ENCODE assay signal across 9 cellular contexts in genomic region chr10:22340362-22341189, GRCh38. TPM values are rescaled to one million over a fixed set of nuclear protein-coding genes. Genes with fewer than 3 reads are reported as not detected.
DNase-seq lines count a peak whose midpoint lies in the region; ATAC-seq, FAIRE-seq and TF ChIP-seq lines count a peak whose summit lies in the region.
"Had no signal": no experiment of that assay in that cellular context is flagged by ENCODE, and none has a peak within 500 bp of the region (broad histone marks: within the 10 kb centered on the region; RNA-seq: fewer than 3 reads in every experiment).

No MANE protein-coding gene starts in this region.

- CTCF ChIA-PET in CD4-positive, alpha-beta T cell (lab: Charles Lee), result interaction anchor here (1.2 to 1.8 kb wide), 3 partner anchors 9 to 16 kb away, joined by 3 to 4 read pairs (median 4); no protein-coding TSS in a partner anchor
- CTCF ChIA-PET in naive thymus-derived CD4-positive, alpha-beta T cell (lab: Charles Lee), result interaction anchor here (1.3 to 2.5 kb wide), 2 partner anchors 17 to 24 kb away, joined by 4 to 8 read pairs; partner anchors contain the start of gene COMMD3

- H3K9me3 ChIP-seq in CD4-positive, alpha-beta T cell (ENCODE audit: control insufficient read depth, low read length), result peaks cover 45% of the 10 kb centered on the region
- peaks cover 0 to 4% (median 0%) of the 10 kb centered on the region in 3 experiments for H3K9me3 ChIP-seq in naive thymus-derived CD4-positive, alpha-beta T cell (ENCODE audit: control insufficient read depth in 2 of 3, low read length in 3 of 3)

- peaks cover 24 to 26% of the 10 kb centered on the region in 2 donors for H3K4me1 ChIP-seq in naive thymus-derived CD4-positive, alpha-beta T cell (ENCODE audit: control insufficient read depth in 2 of 2, insufficient read depth in 2 of 2, low read length in 2 of 2)

- POLR2A ChIA-PET in CD4-positive, alpha-beta T cell (lab: Charles Lee), result interaction anchor here (0.6 to 2.3 kb wide), 10 partner anchors 9 to 111 kb away, joined by 3 to 12 read pairs (median 4); partner anchors contain the start of gene BMI1
- POLR2A ChIA-PET in naive thymus-derived CD4-positive, alpha-beta T cell (lab: Charles Lee), result interaction anchor here (0.6 to 2.7 kb wide), 11 partner anchors 21 to 337 kb away, joined by 3 to 20 read pairs (median 5); partner anchors contain the start of genes COMMD3 and DNAJC1

- peaks cover 98% of the 10 kb centered on the region for H3K27me3 ChIP-seq in CD4-positive, alpha-beta T cell (ENCODE audit: control insufficient read depth, insufficient read depth, low read length)
- H3K27me3 ChIP-seq in naive thymus-derived CD4-positive, alpha-beta T cell (ENCODE audit: control insufficient read depth in 2 of 2, insufficient read depth in 2 of 2, low read length in 2 of 2), result peaks cover 51 to 91% of the 10 kb centered on the region in 2 donors

- intact Hi-C loops in CD4-positive, alpha-beta T cell (cut with DNase I, micrococcal nuclease), result loop anchor here in 1 of 2 experiments (2.0 to 5.0 kb wide), 4 partner anchors 24 to 823 kb away; partner anchors contain the start of gene COMMD3
- intact Hi-C loops in naive thymus-derived CD4-positive, alpha-beta T cell (cut with micrococcal nuclease), result loop anchor here (1.0 to 10.0 kb wide), 11 partner anchors 16 to 854 kb away; partner anchors contain the start of genes COMMD3 (in 1 of the 2), DNAJC1 (in 1 of the 2) and PTF1A (in 1 of the 2)

- peaks cover 38% of the 10 kb centered on the region for H3K4me1 Mint-ChIP-seq in CD4-positive, alpha-beta T cell (ENCODE audit: low read depth)
- H3K4me1 Mint-ChIP-seq in naive thymus-derived CD4-positive, alpha-beta T cell, result peaks cover 0 to 54% (median 18%) of the 10 kb centered on the region in 7 donors

- peak; percentile 37 for ATAC-seq in CD4-positive, alpha-beta T cell (ENCODE audit: poor library complexity)
- ATAC-seq in GM19035 (IDR thresholded peaks at IDR 0.05; ENCODE audit: unreplicated experiment), result peak; percentile 51
- ATAC-seq in HG03135 (IDR thresholded peaks at IDR 0.05; ENCODE audit: unreplicated experiment), result peak; percentile 39
- peak; percentile 59 for ATAC-seq in naive thymus-derived CD4-positive, alpha-beta T cell

- H3K27ac Mint-ChIP-seq in CD4-positive, alpha-beta T cell, result peak overlapping the region; percentile 89
- peak overlapping the region; percentile 56 to 93 (median 89) for H3K27ac Mint-ChIP-seq in naive thymus-derived CD4-positive, alpha-beta T cell

- peaks cover 5% of the 10 kb centered on the region for H3K36me3 Mint-ChIP-seq in CD4-positive, alpha-beta T cell (ENCODE audit: low read depth)
- H3K36me3 Mint-ChIP-seq in naive thymus-derived CD4-positive, alpha-beta T cell, result peaks cover 0 to 5% (median 0%) of the 10 kb centered on the region in 5 donors

- peak overlapping the region; percentile 41 for H3K4me3 ChIP-seq in naive thymus-derived CD4-positive, alpha-beta T cell (ENCODE audit: low read length)

- H3K36me3 ChIP-seq in naive thymus-derived CD4-positive, alpha-beta T cell (ENCODE audit: control insufficient read depth in 2 of 3, insufficient read depth in 3 of 3, low read length in 3 of 3), result no peaks in the 10 kb centered on the region

- H3K4me3 Mint-ChIP-seq in CD4-positive, alpha-beta T cell, result peak overlapping the region; percentile 91
- H3K4me3 Mint-ChIP-seq in naive thymus-derived CD4-positive, alpha-beta T cell, result peak overlapping the region; percentile 80 to 89 (median 86)

- no peak for TF ChIP-seq CTCF in CD4-positive, alpha-beta T cell (IDR thresholded peaks at IDR 0.05)

- FAIRE-seq in urothelium cell line (lab: Jason Lieb, UNC), result no peak
- FAIRE-seq: colon had no signal

- DNase-seq in CD4-positive, alpha-beta T cell, result peak in 6 of 10 experiments; percentile 12 to 52 (median 38)
- peak; percentile 79 for DNase-seq in NCI-H774 (lab: John Stamatoyannopoulos, UW)
- peak; percentile 16 to 42 for DNase-seq in activated T-helper 1 cell treated with anti-CD3 and anti-CD28 coated beads, Interleukin-2, amount 50 U/mL, for 16 hours (ENCODE audit: low read depth in 1 of 2, low spot score in 1 of 2)
- peak; percentile 41 for DNase-seq in fibroblast of peridontal ligament (ENCODE audit: extremely low read depth)
- DNase-seq in naive thymus-derived CD4-positive, alpha-beta T cell, result peak in 8 of 9 donors; percentile 41 to 80 (median 58)
- DNase-seq in urothelium cell line (ENCODE audit: low spot score), result peak; percentile 65

- no peak overlapping the region for H3K27ac ChIP-seq in CD4-positive, alpha-beta T cell (ENCODE audit: low read depth, low read length)
- peak overlapping the region; percentile 20 for H3K27ac ChIP-seq in naive thymus-derived CD4-positive, alpha-beta T cell (ENCODE audit: low read depth, low read length)

- peaks cover 86% of the 10 kb centered on the region for H3K27me3 Mint-ChIP-seq in CD4-positive, alpha-beta T cell
- H3K27me3 Mint-ChIP-seq in naive thymus-derived CD4-positive, alpha-beta T cell, result peaks cover 59 to 79% (median 74%) of the 10 kb centered on the region in 5 donors

- peaks cover 13% of the 10 kb centered on the region for H3K9me3 Mint-ChIP-seq in CD4-positive, alpha-beta T cell
- H3K9me3 Mint-ChIP-seq in naive thymus-derived CD4-positive, alpha-beta T cell, result peaks cover 0 to 55% (median 14%) of the 10 kb centered on the region in 11 donors

RNA-seq across cellular contexts. Expression of gene SPAG6, which starts 4.7 kb away (rescaled TPM):
- not detected for total RNA-seq in CD4-positive, alpha-beta T cell
- total RNA-seq in naive thymus-derived CD4-positive, alpha-beta T cell, result under 1 TPM in 2 of 5 experiments, not detected in 3; 0.46 to 0.93 TPM
- polyA plus RNA-seq in naive thymus-derived CD4-positive, alpha-beta T cell, result not detected

RNA-seq across cellular contexts. Expression of gene BMI1, which starts 19.7 kb away (rescaled TPM):
- total RNA-seq in CD4-positive, alpha-beta T cell, result 10 to 100 TPM; 65.4 to 69.3 TPM
- total RNA-seq in naive thymus-derived CD4-positive, alpha-beta T cell, result 10 to 100 TPM; 42.4 to 80.5 (median 55.3) TPM
- 10 to 100 TPM; 26.1 to 28.0 TPM for polyA plus RNA-seq in naive thymus-derived CD4-positive, alpha-beta T cell

RNA-seq across cellular contexts. Expression of gene COMMD3, which starts 24.4 kb away (rescaled TPM):
- total RNA-seq in CD4-positive, alpha-beta T cell, result 10 to 100 TPM; 43.2 to 51.0 TPM
- total RNA-seq in naive thymus-derived CD4-positive, alpha-beta T cell, result 10 to 100 TPM; 33.9 to 83.7 (median 51.2) TPM
- 10 to 100 TPM; 60.0 to 67.8 TPM for polyA plus RNA-seq in naive thymus-derived CD4-positive, alpha-beta T cell

Comparison
In these comparisons a context has a peak if more than half of its experiments do, and no peak if none do; other contexts are left out.
1. DNase-seq: peak in every context shown above with its lines; median percentile 79 in NCI-H774; 65 in urothelium cell line; 58 in naive thymus-derived CD4-positive, alpha-beta T cell; 41 in fibroblast of peridontal ligament; 38 in CD4-positive, alpha-beta T cell; 29 in activated T-helper 1 cell treated with anti-CD3 and anti-CD28 coated beads, Interleukin-2, amount 50 U/mL, for 16 hours.